ENCODE assay signal across 15 cellular contexts in the genomic region with DNA sequence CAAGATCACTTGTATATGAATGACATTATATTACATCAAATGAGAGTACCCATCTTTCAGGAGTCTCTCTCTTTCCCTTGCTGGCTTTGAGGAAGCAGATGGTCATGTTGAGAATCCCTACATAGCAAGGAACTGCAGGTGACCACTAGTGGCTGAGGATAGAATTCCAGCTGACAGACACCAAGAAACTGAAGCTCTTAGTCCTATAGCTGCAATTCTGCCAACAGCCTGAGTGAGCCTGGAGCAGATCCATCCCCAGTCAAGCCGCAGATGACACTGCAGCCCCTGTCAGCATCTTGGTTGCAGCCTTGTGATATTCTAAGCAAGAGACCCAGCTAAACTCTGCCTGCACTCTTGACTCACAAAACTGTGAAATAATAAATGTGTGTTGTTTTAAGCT.
DNase-seq lines count a peak whose midpoint lies in the region; ATAC-seq and TF ChIP-seq lines count a peak whose summit lies in the region.
"Had no signal": no experiment of that assay in that cellular context is flagged by ENCODE, and none has a peak within 500 bp of the region (broad histone marks: within the 10 kb centered on the region; RNA-seq: fewer than 3 reads in every experiment).

No MANE protein-coding gene starts in this region.

- no peaks in the 10 kb centered on the region for H3K9me2 ChIP-seq in GM23248 (ENCODE audit: insufficient read depth)

- H3K4me2 ChIP-seq in GM23248 (ENCODE audit: unreplicated experiment): no peak overlapping the region

- no peak overlapping the region for H3K27ac Mint-ChIP-seq in nephron progenitor cell
- H3K27ac Mint-ChIP-seq: activated T-cell treated with anti-CD3 and anti-CD28 coated beads, Interleukin-2, amount 50 U/mL, for 72 hours; stimulated activated effector memory CD8-positive, alpha-beta T cell treated with anti-CD3 and anti-CD28 coated beads, Interleukin-12 subunit alpha, Interleukin-12 subunit beta, amount 100 ng/mL, for 72 hours had no signal

- WGBS in GM23248 (ENCODE audit: low coverage in 1 of 2, low lambda C conversion rate in 2 of 2, missing lambda C conversion rate in 2 of 2), 2 experiments: 86 to 100% methylated on average over 1 of the region's 1 CpG

- no peak overlapping the region for H3K4me3 ChIP-seq in GM23248
- H3K4me3 ChIP-seq: esophagus muscularis mucosa, Peyer's patch had no signal

- intact Hi-C loops in left ventricle myocardium superior (cut with micrococcal nuclease): no loop called here

- H3K36me3 Mint-ChIP-seq in nephron progenitor cell (ENCODE audit: low read depth): peaks cover 17% of the 10 kb centered on the region
- H3K36me3 Mint-ChIP-seq: stimulated activated effector memory CD8-positive, alpha-beta T cell treated with anti-CD3 and anti-CD28 coated beads, Interleukin-12 subunit alpha, Interleukin-12 subunit beta, amount 100 ng/mL, for 72 hours had no signal

- no peak overlapping the region for H3K9ac ChIP-seq in GM23248

- no peaks in the 10 kb centered on the region; the same call in 1 of the 2 replicates for H3K27me3 ChIP-seq in GM23248 (replicated peaks; ENCODE audit: insufficient read depth)
- H3K27me3 ChIP-seq: esophagus muscularis mucosa, Peyer's patch had no signal

- H4K20me1 ChIP-seq in GM23248 (ENCODE audit: insufficient read depth): no peaks in the 10 kb centered on the region

- H3K9me3 Mint-ChIP-seq in nephron progenitor cell: peaks cover 31% of the 10 kb centered on the region

- no peak overlapping the region for H3K27ac ChIP-seq in GM23248
- H3K27ac ChIP-seq: esophagus muscularis mucosa, Peyer's patch had no signal

- peak; percentile 2 for DNase-seq in EH (ENCODE audit: low read depth)
- DNase-seq in HT-29 (ENCODE audit: low spot score): peak; percentile 81
- DNase-seq in SK-N-DZ (ENCODE audit: low spot score): peak; percentile 64
- DNase-seq in kidney tubule cell (ENCODE audit: low spot score): peak; percentile 31
- no peak for DNase-seq in GM23248
- no peak for DNase-seq in left ventricle myocardium superior
- no peak for DNase-seq in nephron progenitor cell
- DNase-seq: activated CD4-positive, alpha-beta T cell treated with anti-CD3 and anti-CD28 coated beads for 1 hour; activated T-cell treated with anti-CD3 and anti-CD28 coated beads, Interleukin-2, amount 50 U/mL, for 72 hours; islet precursor cell; NCI-H1105; Peyer's patch had no signal

- no peak overlapping the region for H3K4me3 Mint-ChIP-seq in nephron progenitor cell
- H3K4me3 Mint-ChIP-seq: activated T-cell treated with anti-CD3 and anti-CD28 coated beads, Interleukin-2, amount 50 U/mL, for 72 hours; stimulated activated effector memory CD8-positive, alpha-beta T cell treated with anti-CD3 and anti-CD28 coated beads, Interleukin-12 subunit alpha, Interleukin-12 subunit beta, amount 100 ng/mL, for 72 hours had no signal

- no peaks in the 10 kb centered on the region for H3K4me1 ChIP-seq in GM23248 (ENCODE audit: insufficient read depth)
- H3K4me1 ChIP-seq: Peyer's patch had no signal

- ATAC-seq in HG03135 (IDR thresholded peaks at IDR 0.05; ENCODE audit: unreplicated experiment): no peak
- no peak for ATAC-seq in left ventricle myocardium superior
- ATAC-seq: activated T-cell treated with anti-CD3 and anti-CD28 coated beads, Interleukin-2, amount 50 U/mL, for 72 hours; stimulated activated effector memory CD8-positive, alpha-beta T cell treated with anti-CD3 and anti-CD28 coated beads, Interleukin-12 subunit alpha, Interleukin-12 subunit beta, amount 100 ng/mL, for 72 hours had no signal

- H3K4me1 Mint-ChIP-seq in nephron progenitor cell: peaks cover 30% of the 10 kb centered on the region
- H3K4me1 Mint-ChIP-seq: stimulated activated effector memory CD8-positive, alpha-beta T cell treated with anti-CD3 and anti-CD28 coated beads, Interleukin-12 subunit alpha, Interleukin-12 subunit beta, amount 100 ng/mL, for 72 hours had no signal

- H2AFZ ChIP-seq in GM23248: no peak overlapping the region

- H3F3A ChIP-seq in GM23248 (ENCODE audit: insufficient read depth): no peaks in the 10 kb centered on the region

- no peaks in the 10 kb centered on the region for H3K9me3 ChIP-seq in GM23248 (ENCODE audit: low read depth)
- H3K9me3 ChIP-seq: Peyer's patch had no signal

- no peak for TF ChIP-seq CTCF in nephron progenitor cell (IDR thresholded peaks at IDR 0.05)

- H3K79me2 ChIP-seq in GM23248 (ENCODE audit: insufficient read depth): no peaks in the 10 kb centered on the region

- in situ Hi-C loops in GM23248 (cut with MboI): no loop called here

- no peaks in the 10 kb centered on the region for H3K36me3 ChIP-seq in GM23248 (ENCODE audit: low read depth)
- H3K36me3 ChIP-seq: esophagus muscularis mucosa, Peyer's patch had no signal

- H3K27me3 Mint-ChIP-seq in nephron progenitor cell (ENCODE audit: low read depth, poor library complexity): no peaks in the 10 kb centered on the region

Comparison
In these comparisons a context has a peak if more than half of its experiments do, and no peak if none do; other contexts are left out.
1. DNase-seq: peak in EH (single experiment), HT-29 (single experiment), SK-N-DZ (single experiment) and kidney tubule cell (single experiment); none in GM23248 (single experiment), left ventricle myocardium superior (single experiment) and nephron progenitor cell (single experiment).